In the genomic region with DNA sequence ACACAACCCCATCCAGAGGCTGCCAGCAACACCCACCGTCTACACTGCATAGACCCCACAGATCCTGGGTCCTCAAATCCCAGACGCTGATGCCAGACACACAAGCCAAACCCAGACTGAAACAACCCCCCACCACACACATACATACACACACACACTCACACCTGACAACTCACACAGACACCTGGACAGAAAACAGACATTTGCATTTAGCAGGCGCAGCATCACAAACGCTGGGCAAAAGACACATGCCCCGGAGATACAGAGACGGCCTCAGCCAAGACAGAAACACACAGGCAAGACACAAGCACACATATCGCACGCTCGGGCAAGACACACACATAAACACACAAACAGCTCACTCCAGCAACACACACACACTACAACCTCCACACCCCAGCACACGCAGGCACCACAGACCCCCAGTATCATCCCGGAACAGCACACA, we compare ENCODE assay signal across 9 cellular contexts. TPM values are rescaled to one million over a fixed set of nuclear protein-coding genes. Genes with fewer than 3 reads are reported as not detected.
DNase-seq lines count a peak whose midpoint lies in the region; ATAC-seq and TF ChIP-seq lines count a peak whose summit lies in the region.
"Had no signal": no experiment of that assay in that cellular context is flagged by ENCODE, and none has a peak within 500 bp of the region (broad histone marks: within the 10 kb centered on the region; RNA-seq: fewer than 3 reads in every experiment).

No MANE protein-coding gene starts in this region.

- BruUV-seq in Calu3 (replicated peaks; lab: Mats Ljungman, UMichigan) = TSS peak; percentile 24

- H3K27me3 Mint-ChIP-seq in Calu3 (ENCODE audit: unreplicated experiment) (no peaks in the 10 kb centered on the region), neural progenitor cell (ENCODE audit: insufficient read depth, low read depth) (peaks cover 15% of the 10 kb centered on the region)
- H3K27me3 Mint-ChIP-seq: T-cell had no signal

- H2AFZ ChIP-seq in neural progenitor cell (replicated peaks) = no peak overlapping the region

- H3K9ac ChIP-seq in colonic mucosa (ENCODE audit: low read depth in 2 of 2, low read length in 2 of 2) (peak overlapping the region; percentile 72 to 99), neural progenitor cell (peak overlapping the region; percentile 38)

- H3K27me3 ChIP-seq in colonic mucosa (no peaks in the 10 kb centered on the region), neural progenitor cell (no peaks in the 10 kb centered on the region)

- TF ChIP-seq CTCF in Calu3 (IDR thresholded peaks at IDR 0.05; ENCODE audit: unreplicated experiment) (no peak), colonic mucosa (IDR thresholded peaks at IDR 0.05) (no peak), neural progenitor cell (IDR thresholded peaks at IDR 0.05) (no peak)

- H3K4me3 ChIP-seq in colonic mucosa (peak overlapping the region; percentile 95), neural progenitor cell (peak overlapping the region; percentile 100)

- peaks cover 24% of the 10 kb centered on the region for H4K20me1 ChIP-seq in neural progenitor cell (ENCODE audit: low read depth)

- ATAC-seq in HG03159 (IDR thresholded peaks at IDR 0.05; ENCODE audit: unreplicated experiment) (no peak), GM21360 (IDR thresholded peaks at IDR 0.05; ENCODE audit: unreplicated experiment) (no peak)

- H3K4me1 ChIP-seq in colonic mucosa (peaks cover 10% of the 10 kb centered on the region), neural progenitor cell (peaks cover 23% of the 10 kb centered on the region)

- H3K79me2 ChIP-seq in neural progenitor cell (ENCODE audit: low read depth) = peaks cover 46% of the 10 kb centered on the region

- H3K27ac Mint-ChIP-seq in Calu3 (ENCODE audit: unreplicated experiment) = no peak overlapping the region
- no peak overlapping the region for H3K27ac Mint-ChIP-seq in neural progenitor cell
- H3K27ac Mint-ChIP-seq: T-cell had no signal

- peak overlapping the region; percentile 99 for H3K4me2 ChIP-seq in neural progenitor cell

- H3K4me1 Mint-ChIP-seq in Calu3 (ENCODE audit: low read depth, unreplicated experiment) = peaks cover 19% of the 10 kb centered on the region
- H3K4me1 Mint-ChIP-seq in neural progenitor cell = peaks cover 23% of the 10 kb centered on the region

- H3K9me3 Mint-ChIP-seq in Calu3 (ENCODE audit: low read depth, unreplicated experiment) (no peaks in the 10 kb centered on the region), neural progenitor cell (no peaks in the 10 kb centered on the region)
- H3K9me3 Mint-ChIP-seq: T-cell had no signal

- H3K36me3 ChIP-seq in colonic mucosa (no peaks in the 10 kb centered on the region), neural progenitor cell (no peaks in the 10 kb centered on the region)

- no peaks in the 10 kb centered on the region for H3K9me3 ChIP-seq in colonic mucosa
- H3K9me3 ChIP-seq in neural progenitor cell (ENCODE audit: low read depth) = no peaks in the 10 kb centered on the region

- intact Hi-C loops in Calu3 (cut with micrococcal nuclease; ENCODE audit: unreplicated experiment) (no loop called here), colonic mucosa (cut with DNase I) (no loop called here)

- no peak for DNase-seq in Calu3
- peak; percentile 23 for DNase-seq in LHCN-M2 (ENCODE audit: low read depth)
- peak; percentile 59 for DNase-seq in colonic mucosa
- DNase-seq in neural progenitor cell (ENCODE audit: low spot score) = no peak
- DNase-seq in COR-L47 (lab: John Stamatoyannopoulos, UW) = no peak
- DNase-seq in DMS153 (lab: John Stamatoyannopoulos, UW) = no peak

- H3K36me3 Mint-ChIP-seq in Calu3 (ENCODE audit: insufficient read depth, unreplicated experiment) (peaks cover 17% of the 10 kb centered on the region), neural progenitor cell (no peaks in the 10 kb centered on the region)
- H3K36me3 Mint-ChIP-seq: T-cell had no signal

- H3F3A ChIP-seq in neural progenitor cell (ENCODE audit: low read depth) = peaks cover 60% of the 10 kb centered on the region

- no peak overlapping the region for H3K4me3 Mint-ChIP-seq in Calu3 (ENCODE audit: low read depth, unreplicated experiment)
- H3K4me3 Mint-ChIP-seq in neural progenitor cell = no peak overlapping the region

- H3K27ac ChIP-seq in colonic mucosa = no peak overlapping the region
- H3K27ac ChIP-seq in neural progenitor cell = no peak overlapping the region

- CTCF ChIA-PET in Calu3 (lab: Charles Lee) = interaction anchor here (1.6 kb wide), 1 partner anchor 27 kb away, joined by 4 read pairs; a partner anchor contains a TSS

RNA-seq across cellular contexts. Expression of a gene that starts 1.3 kb away (rescaled TPM):
- total RNA-seq in Calu3 (2022) (8.6 and 9.8 TPM in 2 replicates), LHCN-M2 (2014; rRNA removed) (3.3 and 6.8 TPM in 2 replicates), colonic mucosa (10 to 100 TPM; 19.5 to 21.7 TPM), neural progenitor cell (ENCODE audit: low replicate concordance) (2.8 and 19.1 TPM in 2 replicates)
- 4.0 TPM for polyA plus RNA-seq in LHCN-M2 (2012)

RNA-seq across cellular contexts. Expression of a gene that starts 26.6 kb away (rescaled TPM):
- 38.2 and 39.1 TPM in 2 replicates for total RNA-seq in Calu3 (2022)
- total RNA-seq in LHCN-M2 (2014; rRNA removed) = 4.9 and 16.2 TPM in 2 replicates
- 18.9 TPM for polyA plus RNA-seq in LHCN-M2 (2012)
- 10 to 100 TPM; 27.2 to 37.3 TPM for total RNA-seq in colonic mucosa
- 3.4 and 16.0 TPM in 2 replicates for total RNA-seq in neural progenitor cell (ENCODE audit: low replicate concordance)

RNA-seq across cellular contexts. Expression of a gene that starts 45.0 kb away (rescaled TPM):
- total RNA-seq in Calu3 (2022) (12.9 and 13.9 TPM in 2 replicates), LHCN-M2 (2014; rRNA removed) (0.51 and 0.80 TPM in 2 replicates), colonic mucosa (10 to 100 TPM; 12.8 to 19.6 TPM), neural progenitor cell (ENCODE audit: low replicate concordance) (3.7 TPM in 1 of 2 replicates, not detected in the other)
- 7.5 TPM for polyA plus RNA-seq in LHCN-M2 (2012)

Comparison
In these comparisons a context has a peak if more than half of its experiments do, and no peak if none do; other contexts are left out.
1. DNase-seq: peak in LHCN-M2 (single experiment) and colonic mucosa (single experiment); none in Calu3 (single experiment), neural progenitor cell (single experiment), COR-L47 (single experiment) and DMS153 (single experiment).